ENCODE assay signal across 22 cellular contexts in the genomic region with DNA sequence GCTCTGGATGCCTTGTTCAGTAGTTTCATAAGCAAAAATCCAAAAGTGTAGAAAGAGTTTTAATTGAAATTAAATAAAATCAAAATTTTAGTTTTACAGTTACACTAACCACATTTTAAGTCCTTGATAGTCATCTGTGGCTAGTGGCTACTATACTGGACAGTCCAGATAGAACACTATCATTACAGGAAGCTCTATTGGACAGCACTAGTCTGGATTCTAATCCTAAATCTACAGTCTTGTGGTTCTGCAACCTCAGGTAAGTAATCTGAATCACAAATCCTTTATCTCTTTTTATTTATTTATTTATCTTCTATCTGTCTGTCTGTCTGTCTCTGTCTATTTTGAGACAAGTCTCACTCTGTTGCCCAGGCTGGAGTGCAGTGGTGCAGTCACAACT. TPM values are rescaled to one million over a fixed set of nuclear protein-coding genes. Genes with fewer than 3 reads are reported as not detected.
DNase-seq lines count a peak whose midpoint lies in the region; ATAC-seq and TF ChIP-seq lines count a peak whose summit lies in the region.
"Had no signal": no experiment of that assay in that cellular context is flagged by ENCODE, and none has a peak within 500 bp of the region (broad histone marks: within the 10 kb centered on the region; RNA-seq: fewer than 3 reads in every experiment).

No MANE protein-coding gene starts in this region.

- TF ChIP-seq CTCF in SU-DHL-6 (IDR thresholded peaks at IDR 0.05; ENCODE audit: insufficient read depth, low read length, poor library complexity, severe bottlenecking) (no peak), smooth muscle cell (IDR thresholded peaks at IDR 0.05; ENCODE audit: borderline replicate concordance, insufficient read depth, poor library complexity, severe bottlenecking) (no peak)

- peaks cover 34% of the 10 kb centered on the region for H3F3A ChIP-seq in SU-DHL-6 (ENCODE audit: insufficient read depth)
- H3F3A ChIP-seq in smooth muscle cell (ENCODE audit: low read depth) = peaks cover 1% of the 10 kb centered on the region

- no peak for DNase-seq in activated T-cell treated with anti-CD3 and anti-CD28 coated beads, Interleukin-2, amount 50 U/mL, for 72 hours
- DNase-seq in activated T-cell treated with anti-CD3 and anti-CD28 coated beads for 4 hours = no peak
- no peak for DNase-seq in central memory CD8-positive, alpha-beta T cell (ENCODE audit: low spot score in 2 of 2)
- no peak for DNase-seq in smooth muscle cell (lab: John Stamatoyannopoulos, UW; ENCODE audit: unreplicated experiment)
- DNase-seq in stimulated activated naive CD4-positive, alpha-beta T cell treated with Interleukin-2 at 50 U/mL for 16 hours (lab: John Stamatoyannopoulos, UW) = no peak
- DNase-seq in HK-2 (ENCODE audit: unreplicated experiment) = no peak
- DNase-seq: ACHN; C1 segment of cervical spinal cord; effector CD8-positive, alpha-beta T cell; GDM1; Kasumi-1; NCI-H1048; NCI-H1930; NCI-H446 treated with DMSO at 0.1 percent for 48 hours; posterior cingulate gyrus; sigmoid colon; T-helper 9 cell; testis had no signal

- H3K9me2 ChIP-seq in SU-DHL-6 (replicated peaks; ENCODE audit: insufficient read depth, low read length) = no peaks in the 10 kb centered on the region

- no peak for ATAC-seq in activated T-cell treated with anti-CD3 and anti-CD28 coated beads, Interleukin-2, amount 50 U/mL, for 72 hours (replicated peaks in 1 of 2)
- ATAC-seq in central memory CD8-positive, alpha-beta T cell (replicated peaks; ENCODE audit: extremely low read depth, poor library complexity, severe bottlenecking) = no peak
- no peak for ATAC-seq in GM21529 (IDR thresholded peaks at IDR 0.05; ENCODE audit: unreplicated experiment)

- peaks cover 6% of the 10 kb centered on the region for H3K4me1 ChIP-seq in smooth muscle cell (ENCODE audit: low read depth)
- H3K4me1 ChIP-seq: HAP-1 had no signal

- H4K20me1 ChIP-seq in SU-DHL-6 (ENCODE audit: low read depth, low read length) (peaks cover 25% of the 10 kb centered on the region; the same call in 1 of the 2 replicates), smooth muscle cell (ENCODE audit: low read depth) (peaks cover 100% of the 10 kb centered on the region)

- H3K4me1 Mint-ChIP-seq in activated T-cell treated with anti-CD3 and anti-CD28 coated beads, Interleukin-2, amount 50 U/mL, for 72 hours (ENCODE audit: low read depth) = peaks cover 83% of the 10 kb centered on the region
- peaks cover 75% of the 10 kb centered on the region for H3K4me1 Mint-ChIP-seq in central memory CD8-positive, alpha-beta T cell

- H3K4me2 ChIP-seq in SU-DHL-6 (ENCODE audit: low read depth, low read length, poor library complexity, severe bottlenecking) = peak overlapping the region; percentile 50
- no peak overlapping the region for H3K4me2 ChIP-seq in smooth muscle cell

- H3K9me3 Mint-ChIP-seq in activated T-cell treated with anti-CD3 and anti-CD28 coated beads, Interleukin-2, amount 50 U/mL, for 72 hours = peaks cover 0 to 3% of the 10 kb centered on the region in 2 donors
- no peaks in the 10 kb centered on the region for H3K9me3 Mint-ChIP-seq in central memory CD8-positive, alpha-beta T cell

- H3K27ac Mint-ChIP-seq in activated T-cell treated with anti-CD3 and anti-CD28 coated beads, Interleukin-2, amount 50 U/mL, for 72 hours = peak overlapping the region; percentile 78
- H3K27ac Mint-ChIP-seq in central memory CD8-positive, alpha-beta T cell (ENCODE audit: low read depth) = peak overlapping the region; percentile 78
- H3K27ac Mint-ChIP-seq: nephron had no signal

- H3K9ac ChIP-seq in SU-DHL-6 (ENCODE audit: low read length) (no peak overlapping the region), smooth muscle cell (ENCODE audit: low read depth) (no peak overlapping the region)

- peaks cover 23% of the 10 kb centered on the region for H3K36me3 ChIP-seq in SU-DHL-6 (ENCODE audit: low read length)
- peaks cover 2% of the 10 kb centered on the region for H3K36me3 ChIP-seq in smooth muscle cell (ENCODE audit: low read depth)

- no peaks in the 10 kb centered on the region for H3K27me3 Mint-ChIP-seq in activated T-cell treated with anti-CD3 and anti-CD28 coated beads, Interleukin-2, amount 50 U/mL, for 72 hours (ENCODE audit: low read depth)
- H3K27me3 Mint-ChIP-seq in central memory CD8-positive, alpha-beta T cell = no peaks in the 10 kb centered on the region

- peak overlapping the region; percentile 61 for H3K27ac ChIP-seq in SU-DHL-6 (ENCODE audit: low read depth, low read length)
- peak overlapping the region; percentile 19 for H3K27ac ChIP-seq in smooth muscle cell (ENCODE audit: low read depth)
- H3K27ac ChIP-seq: sigmoid colon, testis had no signal

- H3K9me3 ChIP-seq in SU-DHL-6 (ENCODE audit: insufficient read depth, low read length) (no peaks in the 10 kb centered on the region), smooth muscle cell (replicated peaks; ENCODE audit: low read depth) (no peaks in the 10 kb centered on the region)
- H3K9me3 ChIP-seq: HAP-1, testis had no signal

- peaks cover 100% of the 10 kb centered on the region for H3K79me2 ChIP-seq in SU-DHL-6 (ENCODE audit: insufficient read depth, low read length)
- peaks cover 100% of the 10 kb centered on the region for H3K79me2 ChIP-seq in smooth muscle cell (ENCODE audit: low read depth)

- H3K4me3 ChIP-seq in SU-DHL-6 (ENCODE audit: insufficient read depth, low read length, poor library complexity, severe bottlenecking) = no peak overlapping the region
- no peak overlapping the region for H3K4me3 ChIP-seq in smooth muscle cell
- H3K4me3 ChIP-seq: HAP-1, sigmoid colon, testis had no signal

- H2AFZ ChIP-seq in SU-DHL-6 (ENCODE audit: low read depth, low read length, severe bottlenecking) (no peak overlapping the region), smooth muscle cell (ENCODE audit: low read depth) (no peak overlapping the region)

- no peak overlapping the region for H3K4me3 Mint-ChIP-seq in activated T-cell treated with anti-CD3 and anti-CD28 coated beads, Interleukin-2, amount 50 U/mL, for 72 hours
- H3K4me3 Mint-ChIP-seq in central memory CD8-positive, alpha-beta T cell = peak overlapping the region; percentile 54
- H3K4me3 Mint-ChIP-seq: nephron had no signal

- H3K27me3 ChIP-seq in SU-DHL-6 (ENCODE audit: low read length) (no peaks in the 10 kb centered on the region), smooth muscle cell (ENCODE audit: low read depth) (no peaks in the 10 kb centered on the region)
- H3K27me3 ChIP-seq: sigmoid colon, testis had no signal

- peaks cover 19 to 35% of the 10 kb centered on the region in 2 donors for H3K36me3 Mint-ChIP-seq in activated T-cell treated with anti-CD3 and anti-CD28 coated beads, Interleukin-2, amount 50 U/mL, for 72 hours (ENCODE audit: insufficient read depth in 2 of 2)
- H3K36me3 Mint-ChIP-seq in central memory CD8-positive, alpha-beta T cell (ENCODE audit: insufficient read depth) = peaks cover 43% of the 10 kb centered on the region

RNA-seq across cellular contexts. Expression of a gene that starts 18.0 kb away (rescaled TPM):
- 100 to 1,000 TPM; 162 to 209 TPM for total RNA-seq in activated T-cell treated with anti-CD3 and anti-CD28 coated beads, Interleukin-2, amount 50 U/mL, for 72 hours
- 275 and 313 TPM in 2 replicates for total RNA-seq in smooth muscle cell
- polyA plus RNA-seq in smooth muscle cell = 236 and 242 TPM in 2 replicates

RNA-seq across cellular contexts. Expression of a gene that starts 58.1 kb away (rescaled TPM):
- total RNA-seq in activated T-cell treated with anti-CD3 and anti-CD28 coated beads, Interleukin-2, amount 50 U/mL, for 72 hours = 100 to 1,000 TPM; 100 to 108 TPM
- 51.1 and 65.3 TPM in 2 replicates for total RNA-seq in smooth muscle cell
- polyA plus RNA-seq in smooth muscle cell = 29.1 and 39.9 TPM in 2 replicates
